In the genomic region with DNA sequence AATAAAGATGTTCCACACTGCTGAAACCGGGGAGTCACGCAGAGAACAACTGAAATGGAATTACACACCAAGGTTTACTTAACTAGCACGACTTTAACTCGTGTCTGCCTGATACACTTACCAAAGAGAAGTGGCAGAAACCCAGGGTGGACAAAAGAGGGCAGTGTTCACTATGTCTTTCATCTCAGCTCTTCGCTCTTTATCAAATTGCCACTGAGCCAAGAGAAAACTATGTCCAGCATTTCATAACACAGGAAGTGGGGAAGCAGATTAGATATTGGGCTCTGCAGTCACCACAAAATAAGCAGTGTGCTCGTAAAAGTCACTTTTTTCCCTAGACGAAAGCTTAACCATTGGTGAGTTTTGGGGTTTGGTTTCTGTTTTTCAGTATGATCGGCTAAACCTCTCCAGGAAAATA, we compare ENCODE assay signal across 8 cellular contexts.
DNase-seq lines count a peak whose midpoint lies in the region; ATAC-seq and TF ChIP-seq lines count a peak whose summit lies in the region.

No MANE protein-coding gene starts in this region.

- intact Hi-C loops in HCT116 (cut with micrococcal nuclease): loop anchor here (1.0 to 5.0 kb wide), 5 partner anchors 310 to 891 kb away; no protein-coding TSS in a partner anchor
- intact Hi-C loops in left ventricle myocardium superior (cut with micrococcal nuclease): no loop called here

- H3K27ac ChIP-seq in HCT116 (ENCODE audit: low read depth, low read length): no peak overlapping the region

- H3K36me3 ChIP-seq in HCT116 (ENCODE audit: control insufficient read depth in 1 of 2, insufficient read depth in 2 of 2, low read length in 2 of 2): no peaks in the 10 kb centered on the region

- H4K20me1 ChIP-seq in HCT116 (ENCODE audit: insufficient read depth): no peaks in the 10 kb centered on the region

- TF ChIP-seq POLR2A in HCT116 (IDR thresholded peaks at IDR 0.05; ENCODE audit: borderline replicate concordance, extremely low read depth, insufficient read depth, insufficient read length): no peak

- peak; percentile 73 to 84 (median 83) for TF ChIP-seq CTCF in HCT116 (IDR thresholded peaks at IDR 0.05 in 2 of 3, conservative IDR thresholded peaks at IDR 0.05 in 1 of 3; ENCODE audit: borderline replicate concordance in 1 of 3, insufficient read depth in 1 of 3, low read depth in 2 of 3, low read length in 2 of 3)

- H3K4me2 ChIP-seq in HCT116 (ENCODE audit: low read length): peak overlapping the region; percentile 62

- no peaks in the 10 kb centered on the region for H3K9me2 ChIP-seq in HCT116 (ENCODE audit: insufficient read depth)

- BruUV-seq in HCT116 (replicated peaks; lab: Mats Ljungman, UMichigan): no TSS peak

- peak overlapping the region; percentile 6 to 13; a peak in 2 of 4 replicates for H3K4me3 ChIP-seq in HCT116 (replicated peaks in 1 of 2; ENCODE audit: low read depth in 1 of 2, low read length in 2 of 2)

- TF ChIP-seq RAD21 in HCT116 (IDR thresholded peaks at IDR 0.05; ENCODE audit: low read depth): peak; percentile 87

- ATAC-seq in HCT116 (peak; percentile 93), left ventricle myocardium superior (peak; percentile 93), HG03196 (IDR thresholded peaks at IDR 0.05; ENCODE audit: unreplicated experiment) (no peak), GM21528 (IDR thresholded peaks at IDR 0.05; ENCODE audit: low FRiP score, unreplicated experiment) (no peak)

- DNase-seq in DMS53 treated with DMSO at 0.1 percent for 48 hours (lab: John Stamatoyannopoulos, UW; ENCODE audit: unreplicated experiment) (peak; percentile 81), HCT116 (ENCODE audit: low read depth, low spot score) (peak; percentile 62), NCI-H510A treated with DMSO at 0.1 percent for 48 hours (lab: John Stamatoyannopoulos, UW) (peak; percentile 94), amniotic stem cell (lab: John Stamatoyannopoulos, UW) (peak; percentile 87), left ventricle myocardium superior (no peak), renal cortical epithelial cell (ENCODE audit: low read depth) (peak; percentile 84)

- RAD21 ChIA-PET in HCT116 (lab: Charles Lee; ENCODE audit: low non-redundant PET in 1 of 2, low total read pairs in 2 of 2, uncharacterized antibody in 2 of 2, unreplicated experiment in 2 of 2): interaction anchor here (0.8 to 1.8 kb wide), 4 partner anchors 239 to 325 kb away, joined by 3 to 4 read pairs (median 4); no protein-coding TSS in a partner anchor

- POLR2A ChIA-PET in HCT116 (lab: Charles Lee): no interaction called here

- CTCF ChIA-PET in HCT116 (lab: Charles Lee): interaction anchor here (1.0 to 4.6 kb wide), 10 partner anchors 12 to 324 kb away, joined by 3 to 34 read pairs (median 4); a partner anchor contains a TSS

- no peaks in the 10 kb centered on the region for H3K79me2 ChIP-seq in HCT116 (ENCODE audit: insufficient read depth, low read length)

- peaks cover 11% of the 10 kb centered on the region; the same call in 1 of the 2 replicates for H3K27me3 ChIP-seq in HCT116 (ENCODE audit: insufficient read depth, low read length)

- H3K9me3 ChIP-seq in HCT116 (ENCODE audit: control insufficient read depth in 1 of 2, insufficient read depth in 1 of 2, low read depth in 1 of 2, low read length in 2 of 2): no peaks in the 10 kb centered on the region

- no peak overlapping the region for H3K9ac ChIP-seq in HCT116 (ENCODE audit: low read length)

- H2AFZ ChIP-seq in HCT116 (ENCODE audit: low read depth, low read length, poor library complexity, severe bottlenecking): peak overlapping the region; percentile 80

- peaks cover 2 to 7% of the 10 kb centered on the region in 2 experiments; a peak in 3 of 4 replicates for H3K4me1 ChIP-seq in HCT116 (ENCODE audit: control insufficient read depth in 1 of 2, insufficient read depth in 2 of 2, low read length in 2 of 2)

TF ChIP-seq in HCT116, 20 proteins besides CTCF, POLR2A, EP300 and RAD21:
- TF ChIP-seq, protein P1, sequence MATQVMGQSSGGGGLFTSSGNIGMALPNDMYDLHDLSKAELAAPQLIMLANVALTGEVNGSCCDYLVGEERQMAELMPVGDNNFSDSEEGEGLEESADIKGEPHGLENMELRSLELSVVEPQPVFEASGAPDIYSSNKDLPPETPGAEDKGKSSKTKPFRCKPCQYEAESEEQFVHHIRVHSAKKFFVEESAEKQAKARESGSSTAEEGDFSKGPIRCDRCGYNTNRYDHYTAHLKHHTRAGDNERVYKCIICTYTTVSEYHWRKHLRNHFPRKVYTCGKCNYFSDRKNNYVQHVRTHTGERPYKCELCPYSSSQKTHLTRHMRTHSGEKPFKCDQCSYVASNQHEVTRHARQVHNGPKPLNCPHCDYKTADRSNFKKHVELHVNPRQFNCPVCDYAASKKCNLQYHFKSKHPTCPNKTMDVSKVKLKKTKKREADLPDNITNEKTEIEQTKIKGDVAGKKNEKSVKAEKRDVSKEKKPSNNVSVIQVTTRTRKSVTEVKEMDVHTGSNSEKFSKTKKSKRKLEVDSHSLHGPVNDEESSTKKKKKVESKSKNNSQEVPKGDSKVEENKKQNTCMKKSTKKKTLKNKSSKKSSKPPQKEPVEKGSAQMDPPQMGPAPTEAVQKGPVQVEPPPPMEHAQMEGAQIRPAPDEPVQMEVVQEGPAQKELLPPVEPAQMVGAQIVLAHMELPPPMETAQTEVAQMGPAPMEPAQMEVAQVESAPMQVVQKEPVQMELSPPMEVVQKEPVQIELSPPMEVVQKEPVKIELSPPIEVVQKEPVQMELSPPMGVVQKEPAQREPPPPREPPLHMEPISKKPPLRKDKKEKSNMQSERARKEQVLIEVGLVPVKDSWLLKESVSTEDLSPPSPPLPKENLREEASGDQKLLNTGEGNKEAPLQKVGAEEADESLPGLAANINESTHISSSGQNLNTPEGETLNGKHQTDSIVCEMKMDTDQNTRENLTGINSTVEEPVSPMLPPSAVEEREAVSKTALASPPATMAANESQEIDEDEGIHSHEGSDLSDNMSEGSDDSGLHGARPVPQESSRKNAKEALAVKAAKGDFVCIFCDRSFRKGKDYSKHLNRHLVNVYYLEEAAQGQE (IDR thresholded peaks at IDR 0.05; ENCODE audit: low read depth): no peak
- TF ChIP-seq CEBPB (IDR thresholded peaks at IDR 0.05; ENCODE audit: low read depth) (peak; percentile 67), EZH2phosphoT487 (IDR thresholded peaks at IDR 0.05; ENCODE audit: borderline replicate concordance) (no peak), JUND (IDR thresholded peaks at IDR 0.05) (no peak), ELF1 (IDR thresholded peaks at IDR 0.05; ENCODE audit: borderline replicate concordance, low read depth) (0 out of 2 replicates have a peak, but pooled peaks have one; percentile 24), TCF7L2 (IDR thresholded peaks at IDR 0.05; ENCODE audit: borderline replicate concordance, extremely low read depth, insufficient read depth, insufficient read length) (peak; percentile 52)

Comparison
In these comparisons a context has a peak if more than half of its experiments do, and no peak if none do; other contexts are left out.
1. ATAC-seq: peak in HCT116 (single experiment) and left ventricle myocardium superior (single experiment); none in HG03196 (single experiment) and GM21528 (single experiment).